ENCODE assay signal across 8 cellular contexts in the genomic region with DNA sequence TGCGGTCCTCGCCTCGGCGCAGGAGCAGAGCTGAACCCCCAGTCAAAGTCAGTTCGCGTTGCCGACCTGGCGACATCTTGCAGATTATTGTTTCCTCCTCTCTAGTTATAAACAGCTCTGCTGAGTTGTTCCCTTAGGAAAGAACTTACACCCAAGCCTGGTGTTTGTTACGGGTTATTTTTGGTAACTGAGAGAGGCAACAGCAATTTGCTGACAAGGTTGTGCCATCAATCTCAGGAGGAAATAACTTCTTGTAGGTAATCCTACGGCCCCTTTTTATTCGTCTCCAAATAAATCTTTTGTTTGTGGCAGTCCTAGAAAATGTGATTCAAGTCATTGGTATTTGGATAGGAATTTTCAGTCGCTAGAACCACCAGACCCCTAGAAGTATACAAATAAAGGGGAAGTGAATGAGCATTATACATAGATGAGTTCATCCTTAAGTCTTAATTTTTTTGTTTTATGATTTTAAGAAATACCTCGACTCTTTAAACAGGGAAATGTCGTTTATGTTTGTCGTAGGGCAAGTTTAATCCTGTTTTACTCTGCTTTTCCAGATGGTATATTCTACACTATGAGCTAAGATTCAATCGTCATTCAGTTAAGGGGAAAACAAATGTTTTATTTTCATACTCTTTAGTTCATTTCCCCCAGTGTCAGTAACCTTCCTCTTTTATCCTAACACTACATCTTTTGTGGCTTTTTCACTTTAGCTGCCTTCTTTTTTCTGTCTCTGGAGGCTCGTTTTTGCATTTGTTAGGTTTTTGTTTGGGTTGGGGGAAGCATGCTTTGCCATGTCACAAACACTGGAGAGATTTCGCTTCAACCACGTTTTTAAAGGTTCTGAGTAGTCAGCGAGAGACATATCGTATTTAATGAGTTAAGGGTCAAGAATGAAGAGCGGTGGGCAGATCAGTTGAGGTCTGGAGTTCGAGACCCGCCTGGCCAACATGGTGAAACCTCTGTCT. TPM values are rescaled to one million over a fixed set of nuclear protein-coding genes. Genes with fewer than 3 reads are reported as not detected.
A peak's percentile ranks its signal among the peaks of the same experiment; 100 is the strongest.
DNase-seq lines count a peak whose midpoint lies in the region; ATAC-seq and TF ChIP-seq lines count a peak whose summit lies in the region.

No MANE protein-coding gene starts in this region.

- ATAC-seq in stimulated activated naive CD8-positive, alpha-beta T cell treated with anti-CD3 and anti-CD28 coated beads, Interleukin-15, Interleukin-2, amounts not matched to agents 100 U/mL and 50 U/mL, for 24 hours: no peak
- ATAC-seq in GM18520 (IDR thresholded peaks at IDR 0.05; ENCODE audit: unreplicated experiment): no peak
- ATAC-seq in HG02981 (IDR thresholded peaks at IDR 0.05; ENCODE audit: unreplicated experiment): no peak

- peak overlapping the region; percentile 85 for H3K9ac ChIP-seq in OCI-LY1 (ENCODE audit: low read length)

- 29 to 33% methylated on average over 20 to 24 of the region's 24 CpGs for WGBS in lower leg skin, 2 donors
- WGBS in tibial nerve, 2 donors: 27 to 31% methylated on average over 21 to 24 of the region's 24 CpGs

- H3K27ac Mint-ChIP-seq in stimulated activated naive CD8-positive, alpha-beta T cell treated with anti-CD3 and anti-CD28 coated beads, Interleukin-15, Interleukin-2, amounts not matched to agents 100 ng/mL and 50 ng/mL, for 24 hours: peak overlapping the region; percentile 85

- DNase-seq in stimulated activated naive CD8-positive, alpha-beta T cell treated with anti-CD3 and anti-CD28 coated beads, Interleukin-15, Interleukin-2, amounts not matched to agents 100 U/mL and 50 U/mL, for 24 hours: no peak
- DNase-seq in caudate nucleus (lab: John Stamatoyannopoulos, UW): peak in 5 of 61 donors; percentile 2 to 37 (median 10)
- DNase-seq in lower leg skin (ENCODE audit: low spot score in 2 of 2): no peak
- DNase-seq in tibial nerve (ENCODE audit: low spot score in 2 of 2): no peak

- TF ChIP-seq EP300 in tibial nerve (IDR thresholded peaks at IDR 0.05): no peak

- H3K4me1 Mint-ChIP-seq in stimulated activated naive CD8-positive, alpha-beta T cell treated with anti-CD3 and anti-CD28 coated beads, Interleukin-15, Interleukin-2, amounts not matched to agents 100 ng/mL and 50 ng/mL, for 24 hours (ENCODE audit: low read depth): peaks cover 50% of the 10 kb centered on the region

- no peak for TF ChIP-seq POLR2A in lower leg skin (IDR thresholded peaks at IDR 0.05)
- TF ChIP-seq POLR2A in tibial nerve (IDR thresholded peaks at IDR 0.05): no peak

- H3K36me3 ChIP-seq in OCI-LY1 (ENCODE audit: insufficient read depth, low read length) (peaks cover 22% of the 10 kb centered on the region; the same call in 1 of the 2 replicates), tibial nerve (no peaks in the 10 kb centered on the region)

- no peaks in the 10 kb centered on the region for H3K27me3 Mint-ChIP-seq in stimulated activated naive CD8-positive, alpha-beta T cell treated with anti-CD3 and anti-CD28 coated beads, Interleukin-15, Interleukin-2, amounts not matched to agents 100 ng/mL and 50 ng/mL, for 24 hours

- H4K20me1 ChIP-seq in OCI-LY1 (ENCODE audit: insufficient read depth, low read length): no peaks in the 10 kb centered on the region

- H3K4me3 ChIP-seq in OCI-LY1 (ENCODE audit: low read depth, low read length, poor library complexity, severe bottlenecking) (peak overlapping the region; percentile 90), lower leg skin (ENCODE audit: low read depth, poor library complexity, severe bottlenecking) (peak overlapping the region; percentile 67), tibial nerve (peak overlapping the region; percentile 76 to 99 (median 90))

- peaks cover 10% of the 10 kb centered on the region; the same call in 1 of the 2 replicates for H3K79me2 ChIP-seq in OCI-LY1 (ENCODE audit: insufficient read depth, low read length)

- peak overlapping the region; percentile 95 for H3K4me3 Mint-ChIP-seq in stimulated activated naive CD8-positive, alpha-beta T cell treated with anti-CD3 and anti-CD28 coated beads, Interleukin-15, Interleukin-2, amounts not matched to agents 100 ng/mL and 50 ng/mL, for 24 hours

- no peaks in the 10 kb centered on the region for H3K9me3 Mint-ChIP-seq in stimulated activated naive CD8-positive, alpha-beta T cell treated with anti-CD3 and anti-CD28 coated beads, Interleukin-15, Interleukin-2, amounts not matched to agents 100 ng/mL and 50 ng/mL, for 24 hours

- H3K9me2 ChIP-seq in OCI-LY1 (ENCODE audit: low read depth, low read length): no peaks in the 10 kb centered on the region

- H3F3A ChIP-seq in OCI-LY1 (ENCODE audit: insufficient read depth, low read length): no peaks in the 10 kb centered on the region

- H3K36me3 Mint-ChIP-seq in stimulated activated naive CD8-positive, alpha-beta T cell treated with anti-CD3 and anti-CD28 coated beads, Interleukin-15, Interleukin-2, amounts not matched to agents 100 ng/mL and 50 ng/mL, for 24 hours (ENCODE audit: low read depth): peaks cover 29% of the 10 kb centered on the region

- intact Hi-C loops in lower leg skin (cut with DNase I; ENCODE audit: low total_unique reads): no loop called here

- no peaks in the 10 kb centered on the region for H3K9me3 ChIP-seq in OCI-LY1 (ENCODE audit: low read length)
- H3K9me3 ChIP-seq in tibial nerve: no peaks in the 10 kb centered on the region

- H2AFZ ChIP-seq in OCI-LY1 (ENCODE audit: low read length): no peak overlapping the region

- H3K27me3 ChIP-seq in OCI-LY1 (ENCODE audit: insufficient read depth, low read length): no peaks in the 10 kb centered on the region
- no peaks in the 10 kb centered on the region for H3K27me3 ChIP-seq in tibial nerve

- peaks cover 35% of the 10 kb centered on the region for H3K4me1 ChIP-seq in OCI-LY1 (ENCODE audit: insufficient read depth, low read length, severe bottlenecking)
- peaks cover 0 to 25% (median 8%) of the 10 kb centered on the region in 4 donors for H3K4me1 ChIP-seq in tibial nerve

- peak overlapping the region; percentile 64 for H3K27ac ChIP-seq in OCI-LY1 (ENCODE audit: low read depth, low read length, poor library complexity, severe bottlenecking)
- peak overlapping the region; percentile 70 for H3K27ac ChIP-seq in caudate nucleus (ENCODE audit: low read depth, low read length)
- peak overlapping the region; percentile 67 to 93 (median 87) for H3K27ac ChIP-seq in tibial nerve

- TF ChIP-seq CTCF in OCI-LY1 (IDR thresholded peaks at IDR 0.05; ENCODE audit: low read length) (no peak), lower leg skin (IDR thresholded peaks at IDR 0.05) (no peak), tibial nerve (IDR thresholded peaks at IDR 0.05) (no peak)

- peak overlapping the region; percentile 71 for H3K4me2 ChIP-seq in OCI-LY1 (ENCODE audit: low read length)

RNA-seq across cellular contexts. Expression of a gene that starts 1.2 kb away (rescaled TPM):
- total RNA-seq in lower leg skin (10 to 100 TPM; 10.6 to 19.4 (median 15.7) TPM), tibial nerve (10 to 100 TPM; 15.1 to 28.2 (median 19.3) TPM)

RNA-seq across cellular contexts. Expression of a gene that starts 29.2 kb away (rescaled TPM):
- under 1 TPM in 1 of 4 donors, not detected in 3; 0.49 TPM for total RNA-seq in lower leg skin
- total RNA-seq in tibial nerve: 1 to 10 TPM in 1 of 4 donors, under 1 TPM in 2, not detected in 1; under 0.01 to 1.7 (median 0.60) TPM
